Comparison of ENCODE assay signal across 29 cellular contexts in the genomic region with DNA sequence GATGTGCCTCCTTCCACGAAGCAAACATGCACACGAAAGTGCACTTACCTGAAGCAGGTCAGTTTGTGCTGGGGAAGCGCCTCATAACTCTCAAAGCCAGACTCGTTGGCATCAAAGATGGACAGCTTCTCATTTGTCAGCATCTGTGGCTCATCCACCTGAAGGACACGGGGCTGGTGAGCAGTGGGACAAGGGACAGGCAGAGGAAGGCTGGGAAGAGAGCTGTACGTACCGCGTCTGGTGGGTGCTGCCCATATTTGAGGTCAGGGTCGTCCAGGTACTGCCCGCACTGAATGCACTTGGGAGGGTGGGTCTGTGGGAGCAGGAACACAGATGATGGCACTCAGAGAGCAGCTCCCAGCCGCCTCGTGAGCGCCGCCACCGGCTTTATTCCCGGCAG. TPM values are rescaled to one million over a fixed set of nuclear protein-coding genes. Genes with fewer than 3 reads are reported as not detected.
A peak's percentile ranks its signal among the peaks of the same experiment; 100 is the strongest.
DNase-seq lines count a peak whose midpoint lies in the region; ATAC-seq, FAIRE-seq and TF ChIP-seq lines count a peak whose summit lies in the region.
"Had no signal": no experiment of that assay in that cellular context is flagged by ENCODE, and none has a peak within 500 bp of the region (broad histone marks: within the 10 kb centered on the region; RNA-seq: fewer than 3 reads in every experiment).

No MANE protein-coding gene starts in this region.

- no peak for ATAC-seq in stimulated activated naive B cell treated with anti-CD40 and anti-IgM and Interleukin-4, amounts not matched to agents 10 μg/mL and 1 μg/mL and 100 μg/mL, for 72 hours (replicated peaks)
- ATAC-seq: GM12878 had no signal

- H3K36me3 Mint-ChIP-seq in activated naive CD4-positive, alpha-beta T cell treated with anti-CD3 and anti-CD28 coated beads, Interleukin-2, amount 50 U/mL, for 24 hours: peaks cover 9% of the 10 kb centered on the region
- peaks cover 56 to 72% of the 10 kb centered on the region in 2 donors for H3K36me3 Mint-ChIP-seq in stimulated activated naive B cell treated with anti-CD40 and anti-IgM and Interleukin-4, amounts not matched to agents 10 μg/mL and 1 μg/mL and 100 μg/mL, for 72 hours

- no peaks in the 10 kb centered on the region for H3K4me1 ChIP-seq in kidney (ENCODE audit: control insufficient read depth in 1 of 2, insufficient read depth in 1 of 2, low read depth in 1 of 2, low read length in 2 of 2)
- H3K4me1 ChIP-seq in stomach: no peaks in the 10 kb centered on the region

- H3K9me3 ChIP-seq in kidney (ENCODE audit: control insufficient read depth in 1 of 2, low read length in 2 of 2) (no peaks in the 10 kb centered on the region), stomach (no peaks in the 10 kb centered on the region)
- H3K9me3 ChIP-seq: BLaER1 treated with 17β-estradiol and CSF1 and Interleukin-3, amounts not matched to agents 10 nM and 100 nM had no signal

- no peak for TF ChIP-seq EP300 in stomach (IDR thresholded peaks at IDR 0.05)

- no peak for FAIRE-seq in kidney (lab: Jason Lieb, UNC)
- FAIRE-seq: A204.1, GM12878, GM12892, GM18507 had no signal

- H3K36me3 ChIP-seq in H7 (replicated peaks; ENCODE audit: control insufficient read depth, insufficient read depth, low read length) (peaks cover 58% of the 10 kb centered on the region), kidney (ENCODE audit: control insufficient read depth in 1 of 2, insufficient read depth in 2 of 2, low read length in 2 of 2) (peaks cover 17 to 24% of the 10 kb centered on the region in 2 donors), stomach (peaks cover 91 to 100% (median 100%) of the 10 kb centered on the region in 4 donors)

- H3K27me3 ChIP-seq in H7 (ENCODE audit: control insufficient read depth, insufficient read depth, low read length) (no peaks in the 10 kb centered on the region), stomach (no peaks in the 10 kb centered on the region)
- H3K27me3 ChIP-seq: BLaER1 treated with 17β-estradiol and CSF1 and Interleukin-3, amounts not matched to agents 10 nM and 100 nM had no signal

- peak overlapping the region; percentile 23 for H3K27ac Mint-ChIP-seq in activated naive CD4-positive, alpha-beta T cell treated with anti-CD3 and anti-CD28 coated beads, Interleukin-2, amount 50 U/mL, for 24 hours
- peak overlapping the region; percentile 51 for H3K27ac Mint-ChIP-seq in stimulated activated naive B cell treated with anti-CD40 and anti-IgM and Interleukin-4, amounts not matched to agents 10 μg/mL and 1 μg/mL and 100 μg/mL, for 72 hours
- H3K27ac Mint-ChIP-seq: B cell; CD4-positive, alpha-beta T cell had no signal

- no peaks in the 10 kb centered on the region for H3K27me3 Mint-ChIP-seq in activated naive CD4-positive, alpha-beta T cell treated with anti-CD3 and anti-CD28 coated beads, Interleukin-2, amount 50 U/mL, for 24 hours
- H3K27me3 Mint-ChIP-seq in stimulated activated naive B cell treated with anti-CD40 and anti-IgM and Interleukin-4, amounts not matched to agents 10 μg/mL and 1 μg/mL and 100 μg/mL, for 72 hours: no peaks in the 10 kb centered on the region
- H3K27me3 Mint-ChIP-seq: B cell; CD4-positive, alpha-beta T cell; CD8-positive, alpha-beta memory T cell had no signal

- no peak overlapping the region for H3K9ac ChIP-seq in kidney (ENCODE audit: low read length in 2 of 2)
- H3K9ac ChIP-seq: BLaER1 treated with 17β-estradiol and CSF1 and Interleukin-3, amounts not matched to agents 10 nM and 100 nM had no signal

- no peaks in the 10 kb centered on the region for H3K4me1 Mint-ChIP-seq in activated naive CD4-positive, alpha-beta T cell treated with anti-CD3 and anti-CD28 coated beads, Interleukin-2, amount 50 U/mL, for 24 hours
- peaks cover 2 to 9% of the 10 kb centered on the region in 2 donors for H3K4me1 Mint-ChIP-seq in stimulated activated naive B cell treated with anti-CD40 and anti-IgM and Interleukin-4, amounts not matched to agents 10 μg/mL and 1 μg/mL and 100 μg/mL, for 72 hours
- H3K4me1 Mint-ChIP-seq: B cell; CD8-positive, alpha-beta memory T cell had no signal

- no peak overlapping the region for H3K4me3 Mint-ChIP-seq in activated naive CD4-positive, alpha-beta T cell treated with anti-CD3 and anti-CD28 coated beads, Interleukin-2, amount 50 U/mL, for 24 hours
- H3K4me3 Mint-ChIP-seq in stimulated activated naive B cell treated with anti-CD40 and anti-IgM and Interleukin-4, amounts not matched to agents 10 μg/mL and 1 μg/mL and 100 μg/mL, for 72 hours: no peak overlapping the region
- H3K4me3 Mint-ChIP-seq: B cell; CD4-positive, alpha-beta T cell; CD8-positive, alpha-beta memory T cell had no signal

- no peak overlapping the region for H3K27ac ChIP-seq in kidney (ENCODE audit: low read depth in 2 of 2, low read length in 2 of 2)
- H3K27ac ChIP-seq in stomach: no peak overlapping the region
- H3K27ac ChIP-seq: BLaER1 treated with 17β-estradiol and CSF1 and Interleukin-3, amounts not matched to agents 10 nM and 100 nM; C4-2B had no signal

- DNase-seq in activated naive CD4-positive, alpha-beta T cell treated with Interleukin-2 at 50 U/mL for 16 hours: no peak
- peak; percentile 17 for DNase-seq in H7
- peak; percentile 45 for DNase-seq in kidney
- no peak for DNase-seq in stimulated activated naive B cell treated with anti-CD40 and anti-IgM and Interleukin-4, amounts not matched to agents 10 μg/mL and 1 μg/mL and 100 μg/mL, for 72 hours
- DNase-seq in NCI-H2081 treated with DMSO at 0.1 percent for 48 hours (lab: John Stamatoyannopoulos, UW): no peak
- DNase-seq in midbrain (lab: John Stamatoyannopoulos, UW): no peak
- DNase-seq in stomach: no peak
- DNase-seq: 8988T; ACHN; AML-193; CD4-positive, alpha-beta T cell; CD8-positive, alpha-beta memory T cell; COR-L47; DMS 273 treated with DMSO at 0.1 percent for 48 hours; DMS153; DMS53; DMS79; DND-41; EL; GDM1 had no signal

- intact Hi-C loops in kidney (cut with DNase I): no loop called here
- intact Hi-C loops in stomach (cut with DNase I; ENCODE audit: low total_unique reads): no loop called here

- no peak for TF ChIP-seq POLR2A in stomach (IDR thresholded peaks at IDR 0.05)

- no peaks in the 10 kb centered on the region for H3K9me3 Mint-ChIP-seq in activated naive CD4-positive, alpha-beta T cell treated with anti-CD3 and anti-CD28 coated beads, Interleukin-2, amount 50 U/mL, for 24 hours
- no peaks in the 10 kb centered on the region for H3K9me3 Mint-ChIP-seq in stimulated activated naive B cell treated with anti-CD40 and anti-IgM and Interleukin-4, amounts not matched to agents 10 μg/mL and 1 μg/mL and 100 μg/mL, for 72 hours
- H3K9me3 Mint-ChIP-seq: CD4-positive, alpha-beta T cell; CD8-positive, alpha-beta memory T cell had no signal

- 90 to 92% (median 91%) methylated on average over 16 of the region's 16 CpGs for whole genome bisulfite sequencing in stomach, 5 donors

- no peak for TF ChIP-seq CTCF in kidney (IDR thresholded peaks at IDR 0.05; ENCODE audit: borderline replicate concordance, extremely low read depth, insufficient read depth)
- no peak for TF ChIP-seq CTCF in stomach (IDR thresholded peaks at IDR 0.05)

- H3K4me3 ChIP-seq in H7 (ENCODE audit: insufficient read depth, low read depth, low read length): no peak overlapping the region
- H3K4me3 ChIP-seq in kidney (ENCODE audit: low read length in 2 of 2): no peak overlapping the region
- no peak overlapping the region for H3K4me3 ChIP-seq in stomach
- H3K4me3 ChIP-seq: BLaER1 treated with 17β-estradiol and CSF1 and Interleukin-3, amounts not matched to agents 10 nM and 100 nM; GM12878 had no signal

RNA-seq across cellular contexts. Expression of gene DNMT1, which starts 35.1 kb away (rescaled TPM):
- 128 and 129 TPM in 2 replicates for total RNA-seq in H7 (2014; rRNA removed; shearing (Covaris generic))
- 64.6 TPM for total RNA-seq in kidney
- polyA plus RNA-seq in kidney (ENCODE audit: insufficient read depth, low read depth, low replicate concordance): 15.3 TPM
- total RNA-seq in stomach: 10 to 100 TPM; 32.1 to 92.0 (median 58.9) TPM
- polyA plus RNA-seq in stomach: 10 to 100 TPM; 16.6 to 29.3 (median 23.2) TPM

RNA-seq across cellular contexts. Expression of gene EIF3G, which starts 39.9 kb away (rescaled TPM):
- total RNA-seq in H7 (2014; rRNA removed; shearing (Covaris generic)): 354 and 376 TPM in 2 replicates
- total RNA-seq in kidney: 172 TPM
- 212 TPM for polyA plus RNA-seq in kidney (ENCODE audit: insufficient read depth, low read depth, low replicate concordance)
- total RNA-seq in stomach: 100 to 1,000 TPM; 144 to 324 (median 252) TPM
- 100 to 1,000 TPM; 206 to 324 (median 225) TPM for polyA plus RNA-seq in stomach

RNA-seq across cellular contexts. Expression of gene P2RY11, which starts 48.1 kb away (rescaled TPM):
- 0.87 and 6.2 TPM in 2 replicates for total RNA-seq in H7 (2014; rRNA removed; shearing (Covaris generic))
- total RNA-seq in kidney (17.3 TPM), stomach (10 to 100 TPM in 2 of 5 donors, 1 to 10 TPM in 3; 1.8 to 24.8 (median 3.2) TPM)
- polyA plus RNA-seq in kidney (ENCODE audit: insufficient read depth, low read depth, low replicate concordance) (3.7 TPM), stomach (1 to 10 TPM; 4.9 to 7.8 (median 5.1) TPM)

RNA-seq across cellular contexts. Expression of gene PPAN, which starts 53.4 kb away (rescaled TPM):
- total RNA-seq in H7 (2014; rRNA removed; shearing (Covaris generic)): 52.9 and 54.4 TPM in 2 replicates
- total RNA-seq in kidney: 43.2 TPM
- polyA plus RNA-seq in kidney (ENCODE audit: insufficient read depth, low read depth, low replicate concordance): 25.2 TPM
- 10 to 100 TPM in 4 of 5 donors, 1 to 10 TPM in 1; 1.2 to 39.7 (median 20.4) TPM for total RNA-seq in stomach
- 10 to 100 TPM; 33.8 to 52.3 (median 41.4) TPM for polyA plus RNA-seq in stomach

RNA-seq across cellular contexts. Expression of gene ANGPTL6, which starts 57.1 kb away (rescaled TPM):
- total RNA-seq in H7 (2014; rRNA removed; shearing (Covaris generic)): 0.15 TPM in 1 of 2 replicates, not detected in the other
- total RNA-seq in kidney (0.35 TPM), stomach (1 to 10 TPM in 2 of 5 donors, not detected in 3; 5.1 to 5.2 TPM)
- polyA plus RNA-seq in kidney (ENCODE audit: insufficient read depth, low read depth, low replicate concordance) (0.37 TPM), stomach (1 to 10 TPM in 1 of 3 donors, under 1 TPM in 2; 0.68 to 2.3 (median 0.75) TPM)
- total RNA-seq: A673 had no signal

Comparison
In these comparisons a context has a peak if more than half of its experiments do, and no peak if none do; other contexts are left out.
1. DNase-seq: peak in H7 (single experiment) and kidney (single experiment); none in activated naive CD4-positive, alpha-beta T cell treated with Interleukin-2 at 50 U/mL for 16 hours (single experiment), stimulated activated naive B cell treated with anti-CD40 and anti-IgM and Interleukin-4, amounts not matched to agents 10 μg/mL and 1 μg/mL and 100 μg/mL, for 72 hours (single experiment), NCI-H2081 treated with DMSO at 0.1 percent for 48 hours (single experiment), midbrain (single experiment) and stomach (single experiment).